Comparison of ENCODE assay signal across 14 cellular contexts in genomic region chr12:86376052-86376451, GRCh38.
A peak's percentile ranks its signal among the peaks of the same experiment; 100 is the strongest.
DNase-seq lines count a peak whose midpoint lies in the region; ATAC-seq lines count a peak whose summit lies in the region.
"Had no signal": no experiment of that assay in that cellular context is flagged by ENCODE, and none has a peak within 500 bp of the region (broad histone marks: within the 10 kb centered on the region; RNA-seq: fewer than 3 reads in every experiment).

No MANE protein-coding gene starts in this region.

- no peak for ATAC-seq in HG03460 (IDR thresholded peaks at IDR 0.05; ENCODE audit: unreplicated experiment)

- DNase-seq in DMS 273 treated with DMSO at 0.1 percent for 48 hours (lab: John Stamatoyannopoulos, UW) (peak; percentile 13), HuH-7.5 (ENCODE audit: low spot score) (peak; percentile 22), amniotic epithelial cell (ENCODE audit: low read depth) (peak; percentile 40), myocyte (ENCODE audit: low read depth) (peak; percentile 20), SW480 (ENCODE audit: low spot score) (no peak), pons (ENCODE audit: low spot score) (no peak)
- DNase-seq: CD4-positive, alpha-beta memory T cell; KBM-7; left cardiac atrium; NCI-H187; stimulated activated CD4-positive, alpha-beta T cell treated with anti-CD3 and anti-CD28 coated beads, Interleukin-2, amount 100 ng/mL, for 24 hours; stimulated activated CD8-positive, alpha-beta memory T cell treated with anti-CD3 and anti-CD28 coated beads, Interleukin-4, amount 100 ng/mL, for 48 hours; testis had no signal

Comparison
In these comparisons a context has a peak if more than half of its experiments do, and no peak if none do; other contexts are left out.
1. DNase-seq: peak in DMS 273 treated with DMSO at 0.1 percent for 48 hours (single experiment), HuH-7.5 (single experiment), amniotic epithelial cell (single experiment) and myocyte (single experiment); none in SW480 (single experiment) and pons (single experiment).